17 cellular contexts compared by ENCODE assay signal in the genomic region with DNA sequence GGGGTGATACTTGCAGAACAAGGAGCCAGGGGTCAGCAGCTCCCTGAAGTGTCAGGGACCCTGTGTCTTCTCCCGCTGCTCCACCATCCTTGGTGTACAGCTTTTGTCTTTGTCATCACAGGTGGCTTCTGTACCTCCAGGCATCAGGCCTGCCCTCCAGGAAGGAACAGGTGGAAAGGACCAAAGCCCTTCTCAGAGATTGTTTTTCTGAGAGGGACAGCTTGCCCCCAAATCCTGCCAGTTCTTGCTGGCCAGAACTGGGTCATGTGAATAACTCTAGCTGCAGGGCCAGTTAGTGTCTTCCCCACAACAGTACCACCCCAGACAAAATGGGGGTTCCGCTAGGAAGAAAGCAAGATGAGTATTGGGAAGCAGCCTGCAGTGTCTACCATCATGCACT. TPM values are rescaled to one million over a fixed set of nuclear protein-coding genes. Genes with fewer than 3 reads are reported as not detected.
A peak's percentile ranks its signal among the peaks of the same experiment; 100 is the strongest.
DNase-seq lines count a peak whose midpoint lies in the region; ATAC-seq and TF ChIP-seq lines count a peak whose summit lies in the region.
"Had no signal": no experiment of that assay in that cellular context is flagged by ENCODE, and none has a peak within 500 bp of the region (broad histone marks: within the 10 kb centered on the region; RNA-seq: fewer than 3 reads in every experiment).

No MANE protein-coding gene starts in this region.

- H3K27me3 ChIP-seq in naive thymus-derived CD4-positive, alpha-beta T cell (ENCODE audit: control insufficient read depth in 2 of 2, insufficient read depth in 2 of 2, low read length in 2 of 2) = no peaks in the 10 kb centered on the region
- H3K27me3 ChIP-seq: BLaER1 had no signal

- H3K27ac ChIP-seq in naive thymus-derived CD4-positive, alpha-beta T cell (ENCODE audit: low read depth, low read length) = no peak overlapping the region
- H3K27ac ChIP-seq: BLaER1, HL-60 had no signal

- POLR2A ChIA-PET in activated CD4-positive, alpha-beta T cell treated with anti-CD3 and anti-CD28 coated beads, Interleukin-2, amount 10 ng/mL, durations not matched to agents 7 days and 5 days (lab: Charles Lee) = no interaction called here
- POLR2A ChIA-PET in naive thymus-derived CD4-positive, alpha-beta T cell (lab: Charles Lee) = interaction anchor here (0.7 to 1.1 kb wide), 2 partner anchors 11 to 24 kb away, joined by 3 to 5 read pairs; no protein-coding TSS in a partner anchor

- H3K9me3 Mint-ChIP-seq in activated CD4-positive, alpha-beta T cell treated with anti-CD3 and anti-CD28 coated beads, Interleukin-2, amount 10 ng/mL, durations not matched to agents 7 days and 5 days = no peaks in the 10 kb centered on the region
- no peaks in the 10 kb centered on the region for H3K9me3 Mint-ChIP-seq in stimulated activated naive CD8-positive, alpha-beta T cell treated with anti-CD3 and anti-CD28 coated beads, Interleukin-15, Interleukin-2, amounts not matched to agents 100 ng/mL and 50 ng/mL, for 24 hours
- H3K9me3 Mint-ChIP-seq in stimulated activated naive CD8-positive, alpha-beta T cell treated with anti-CD3 and anti-CD28 coated beads, Interleukin-15, amount 100 ng/mL, for 72 hours = no peaks in the 10 kb centered on the region
- no peaks in the 10 kb centered on the region for H3K9me3 Mint-ChIP-seq in naive thymus-derived CD4-positive, alpha-beta T cell
- no peaks in the 10 kb centered on the region for H3K9me3 Mint-ChIP-seq in nephron progenitor cell
- H3K9me3 Mint-ChIP-seq: CD8-positive, alpha-beta memory T cell; GM23338 had no signal

- DNase-seq in activated CD4-positive, alpha-beta T cell treated with anti-CD3 and anti-CD28 coated beads, Interleukin-2, amount 10 ng/mL, durations not matched to agents 7 days and 5 days = no peak
- DNase-seq in activated CD4-positive, alpha-beta T cell treated with anti-CD3 and anti-CD28 coated beads, Interleukin-2, amount 50 U/mL, for 4 hours = no peak
- no peak for DNase-seq in stimulated activated naive CD8-positive, alpha-beta T cell treated with anti-CD3 and anti-CD28 coated beads, Interleukin-15, amount 100 ng/mL, for 72 hours
- no peak for DNase-seq in naive thymus-derived CD4-positive, alpha-beta T cell
- DNase-seq in NCI-H2196 treated with DMSO at 0.1 percent for 48 hours (lab: John Stamatoyannopoulos, UW; ENCODE audit: unreplicated experiment) = no peak
- no peak for DNase-seq in nephron progenitor cell
- DNase-seq in COLO668 (lab: John Stamatoyannopoulos, UW; ENCODE audit: unreplicated experiment) = no peak
- DNase-seq: 8988T; AML-193; CD8-positive, alpha-beta memory T cell; DMS 273 treated with DMSO at 0.1 percent for 48 hours; H7 had no signal

- peaks cover 0 to 46% (median 0%) of the 10 kb centered on the region in 3 experiments for H3K36me3 ChIP-seq in naive thymus-derived CD4-positive, alpha-beta T cell (ENCODE audit: control insufficient read depth in 2 of 3, insufficient read depth in 3 of 3, low read length in 3 of 3)
- H3K36me3 ChIP-seq: BLaER1 had no signal

- peak overlapping the region; percentile 7 for H3K27ac Mint-ChIP-seq in activated CD4-positive, alpha-beta T cell treated with anti-CD3 and anti-CD28 coated beads, Interleukin-2, amount 10 ng/mL, durations not matched to agents 7 days and 5 days
- H3K27ac Mint-ChIP-seq in stimulated activated naive CD8-positive, alpha-beta T cell treated with anti-CD3 and anti-CD28 coated beads, Interleukin-15, Interleukin-2, amounts not matched to agents 100 ng/mL and 50 ng/mL, for 24 hours = peak overlapping the region; percentile 19
- no peak overlapping the region for H3K27ac Mint-ChIP-seq in stimulated activated naive CD8-positive, alpha-beta T cell treated with anti-CD3 and anti-CD28 coated beads, Interleukin-15, amount 100 ng/mL, for 72 hours
- peak overlapping the region in 6 of 9 donors; percentile 3 to 87 (median 59) for H3K27ac Mint-ChIP-seq in naive thymus-derived CD4-positive, alpha-beta T cell
- H3K27ac Mint-ChIP-seq in nephron progenitor cell = no peak overlapping the region
- H3K27ac Mint-ChIP-seq: GM23338 had no signal

- no peaks in the 10 kb centered on the region for H3K9me3 ChIP-seq in naive thymus-derived CD4-positive, alpha-beta T cell (ENCODE audit: control insufficient read depth in 2 of 3, low read length in 3 of 3)
- H3K9me3 ChIP-seq: BLaER1 had no signal

- TF ChIP-seq CTCF in nephron progenitor cell (IDR thresholded peaks at IDR 0.05) = no peak

- no peak overlapping the region for H3K4me3 ChIP-seq in naive thymus-derived CD4-positive, alpha-beta T cell (ENCODE audit: low read length)
- H3K4me3 ChIP-seq: BLaER1, GM12878, GM23338 had no signal

- peaks cover 9% of the 10 kb centered on the region for H3K36me3 Mint-ChIP-seq in activated CD4-positive, alpha-beta T cell treated with anti-CD3 and anti-CD28 coated beads, Interleukin-2, amount 10 ng/mL, durations not matched to agents 7 days and 5 days (ENCODE audit: low read depth)
- H3K36me3 Mint-ChIP-seq in stimulated activated naive CD8-positive, alpha-beta T cell treated with anti-CD3 and anti-CD28 coated beads, Interleukin-15, Interleukin-2, amounts not matched to agents 100 ng/mL and 50 ng/mL, for 24 hours (ENCODE audit: low read depth) = no peaks in the 10 kb centered on the region
- H3K36me3 Mint-ChIP-seq in naive thymus-derived CD4-positive, alpha-beta T cell = peaks cover 4 to 23% (median 7%) of the 10 kb centered on the region in 5 donors
- H3K36me3 Mint-ChIP-seq in nephron progenitor cell (ENCODE audit: low read depth) = no peaks in the 10 kb centered on the region

- peaks cover 12 to 34% of the 10 kb centered on the region in 2 donors for H3K4me1 ChIP-seq in naive thymus-derived CD4-positive, alpha-beta T cell (ENCODE audit: control insufficient read depth in 2 of 2, insufficient read depth in 2 of 2, low read length in 2 of 2)

- H3K4me3 Mint-ChIP-seq in activated CD4-positive, alpha-beta T cell treated with anti-CD3 and anti-CD28 coated beads, Interleukin-2, amount 10 ng/mL, durations not matched to agents 7 days and 5 days = no peak overlapping the region
- H3K4me3 Mint-ChIP-seq in stimulated activated naive CD8-positive, alpha-beta T cell treated with anti-CD3 and anti-CD28 coated beads, Interleukin-15, Interleukin-2, amounts not matched to agents 100 ng/mL and 50 ng/mL, for 24 hours = no peak overlapping the region
- no peak overlapping the region for H3K4me3 Mint-ChIP-seq in stimulated activated naive CD8-positive, alpha-beta T cell treated with anti-CD3 and anti-CD28 coated beads, Interleukin-15, amount 100 ng/mL, for 72 hours
- no peak overlapping the region for H3K4me3 Mint-ChIP-seq in naive thymus-derived CD4-positive, alpha-beta T cell
- H3K4me3 Mint-ChIP-seq in nephron progenitor cell = no peak overlapping the region
- H3K4me3 Mint-ChIP-seq: CD8-positive, alpha-beta memory T cell; GM23338 had no signal

- intact Hi-C loops in naive thymus-derived CD4-positive, alpha-beta T cell (cut with micrococcal nuclease) = no loop called here

- CTCF ChIA-PET in activated CD4-positive, alpha-beta T cell treated with anti-CD3 and anti-CD28 coated beads, Interleukin-2, amount 10 ng/mL, durations not matched to agents 7 days and 5 days (lab: Charles Lee) = interaction anchor here (1.1 to 1.8 kb wide), 3 partner anchors 11 to 35 kb away, joined by 3 to 5 read pairs (median 4); no protein-coding TSS in a partner anchor
- CTCF ChIA-PET in naive thymus-derived CD4-positive, alpha-beta T cell (lab: Charles Lee) = interaction anchor here (1.5 to 4.3 kb wide), 2 partner anchors 11 to 69 kb away, joined by 4 to 22 read pairs; no protein-coding TSS in a partner anchor

- ATAC-seq in stimulated activated naive CD8-positive, alpha-beta T cell treated with anti-CD3 and anti-CD28 coated beads, Interleukin-15, amount 100 ng/mL, for 72 hours = no peak
- no peak for ATAC-seq in naive thymus-derived CD4-positive, alpha-beta T cell
- ATAC-seq: GM12878, GM23338 had no signal

- no peaks in the 10 kb centered on the region for H3K27me3 Mint-ChIP-seq in activated CD4-positive, alpha-beta T cell treated with anti-CD3 and anti-CD28 coated beads, Interleukin-2, amount 10 ng/mL, durations not matched to agents 7 days and 5 days
- no peaks in the 10 kb centered on the region for H3K27me3 Mint-ChIP-seq in stimulated activated naive CD8-positive, alpha-beta T cell treated with anti-CD3 and anti-CD28 coated beads, Interleukin-15, Interleukin-2, amounts not matched to agents 100 ng/mL and 50 ng/mL, for 24 hours
- no peaks in the 10 kb centered on the region for H3K27me3 Mint-ChIP-seq in stimulated activated naive CD8-positive, alpha-beta T cell treated with anti-CD3 and anti-CD28 coated beads, Interleukin-15, amount 100 ng/mL, for 72 hours
- H3K27me3 Mint-ChIP-seq in naive thymus-derived CD4-positive, alpha-beta T cell = no peaks in the 10 kb centered on the region
- H3K27me3 Mint-ChIP-seq in nephron progenitor cell (ENCODE audit: low read depth, poor library complexity) = peaks cover 18% of the 10 kb centered on the region
- H3K27me3 Mint-ChIP-seq: CD8-positive, alpha-beta memory T cell had no signal

- H3K4me1 Mint-ChIP-seq in activated CD4-positive, alpha-beta T cell treated with anti-CD3 and anti-CD28 coated beads, Interleukin-2, amount 10 ng/mL, durations not matched to agents 7 days and 5 days = peaks cover 29% of the 10 kb centered on the region
- H3K4me1 Mint-ChIP-seq in stimulated activated naive CD8-positive, alpha-beta T cell treated with anti-CD3 and anti-CD28 coated beads, Interleukin-15, Interleukin-2, amounts not matched to agents 100 ng/mL and 50 ng/mL, for 24 hours (ENCODE audit: low read depth) = peaks cover 31% of the 10 kb centered on the region
- peaks cover 50% of the 10 kb centered on the region for H3K4me1 Mint-ChIP-seq in stimulated activated naive CD8-positive, alpha-beta T cell treated with anti-CD3 and anti-CD28 coated beads, Interleukin-15, amount 100 ng/mL, for 72 hours
- H3K4me1 Mint-ChIP-seq in naive thymus-derived CD4-positive, alpha-beta T cell = peaks cover 29 to 47% (median 43%) of the 10 kb centered on the region in 7 donors
- H3K4me1 Mint-ChIP-seq in nephron progenitor cell = no peaks in the 10 kb centered on the region

RNA-seq across cellular contexts. Expression of a gene that starts 31.4 kb away (rescaled TPM):
- total RNA-seq in activated CD4-positive, alpha-beta T cell treated with anti-CD3 and anti-CD28 coated beads, Interleukin-2, amount 10 ng/mL, durations not matched to agents 7 days and 5 days = 1 to 10 TPM; 7.3 to 8.4 TPM
- total RNA-seq in naive thymus-derived CD4-positive, alpha-beta T cell = 10 to 100 TPM in 4 of 5 experiments, 1 to 10 TPM in 1; 7.3 to 43.4 (median 22.5) TPM
- 10 to 100 TPM in 1 of 2 donors, 1 to 10 TPM in 1; 6.0 to 16.7 TPM for polyA plus RNA-seq in naive thymus-derived CD4-positive, alpha-beta T cell

RNA-seq across cellular contexts. Expression of a gene that starts 31.5 kb away (rescaled TPM):
- total RNA-seq in activated CD4-positive, alpha-beta T cell treated with anti-CD3 and anti-CD28 coated beads, Interleukin-2, amount 10 ng/mL, durations not matched to agents 7 days and 5 days = 1 to 10 TPM; 1.4 to 2.2 TPM
- 1 to 10 TPM; 1.0 to 3.6 (median 1.4) TPM for total RNA-seq in naive thymus-derived CD4-positive, alpha-beta T cell
- 1 to 10 TPM; 1.3 to 1.9 TPM for polyA plus RNA-seq in naive thymus-derived CD4-positive, alpha-beta T cell

Comparison
In these comparisons a context has a peak if more than half of its experiments do, and no peak if none do; other contexts are left out.
1. H3K27ac Mint-ChIP-seq: peak in activated CD4-positive, alpha-beta T cell treated with anti-CD3 and anti-CD28 coated beads, Interleukin-2, amount 10 ng/mL, durations not matched to agents 7 days and 5 days (single experiment), stimulated activated naive CD8-positive, alpha-beta T cell treated with anti-CD3 and anti-CD28 coated beads, Interleukin-15, Interleukin-2, amounts not matched to agents 100 ng/mL and 50 ng/mL, for 24 hours (single experiment) and naive thymus-derived CD4-positive, alpha-beta T cell (6 of 9); none in stimulated activated naive CD8-positive, alpha-beta T cell treated with anti-CD3 and anti-CD28 coated beads, Interleukin-15, amount 100 ng/mL, for 72 hours (0 of 2) and nephron progenitor cell (single experiment).